ENCODE assay signal across 28 cellular contexts in genomic region chr9:125950880-125951471, GRCh38.
DNase-seq lines count a peak whose midpoint lies in the region; ATAC-seq, FAIRE-seq and TF ChIP-seq lines count a peak whose summit lies in the region.
"Had no signal": no experiment of that assay in that cellular context is flagged by ENCODE, and none has a peak within 500 bp of the region (broad histone marks: within the 10 kb centered on the region; RNA-seq: fewer than 3 reads in every experiment).

No MANE protein-coding gene starts in this region.

- H3K9me3 ChIP-seq in HepG2 (ENCODE audit: low read length) (no peaks in the 10 kb centered on the region), right lobe of liver (no peaks in the 10 kb centered on the region), NT2/D1 (ENCODE audit: insufficient read depth, low read length) (peaks cover 8% of the 10 kb centered on the region), iPS DF 6.9 (ENCODE audit: control insufficient read depth, insufficient read depth, low read length) (no peaks in the 10 kb centered on the region)
- H3K9me3 ChIP-seq: SJCRH30 had no signal

- no peak for TF ChIP-seq POLR2A in HepG2 (IDR thresholded peaks at IDR 0.05; ENCODE audit: insufficient read depth in 1 of 2, low read depth in 2 of 2, low read length in 2 of 2)
- TF ChIP-seq POLR2A in right lobe of liver (IDR thresholded peaks at IDR 0.05): no peak
- TF ChIP-seq POLR2A in erythroblast (IDR thresholded peaks at IDR 0.05; ENCODE audit: low read length): no peak

- POLR2A ChIA-PET in HepG2 (lab: Yijun Ruan, JAX): no interaction called here

- DNase-seq in HepG2 (ENCODE audit: low spot score) (no peak), right lobe of liver (no peak), NT2/D1 (ENCODE audit: low read depth, low spot score) (peak; percentile 90), iPS DF 6.9 (ENCODE audit: low read depth, low spot score) (peak; percentile 92), ureter (ENCODE audit: low spot score) (no peak), DMS 273 treated with DMSO at 0.1 percent for 48 hours (lab: John Stamatoyannopoulos, UW) (no peak), ecto neural progenitor cell (ENCODE audit: low spot score) (no peak), erythroblast (lab: John Stamatoyannopoulos, UW) (no peak)
- DNase-seq: AML-193; C1 segment of cervical spinal cord; CD8-positive, alpha-beta T cell; DMS153; GM23248; KBM-7; MM.1S; NCI-H1048; NCI-H1417 treated with DMSO at 0.1 percent for 48 hours; NCI-H187; NCI-H2107; NCI-H226; NCI-H510A treated with DMSO at 0.1 percent for 48 hours; OCI-M1; SJCRH30; T-cell had no signal

- no peak overlapping the region for H3K4me3 ChIP-seq in HepG2 (replicated peaks in 1 of 3; ENCODE audit: insufficient read depth in 1 of 3, low read depth in 2 of 3, low read length in 3 of 3)
- no peak overlapping the region for H3K4me3 ChIP-seq in right lobe of liver
- H3K4me3 ChIP-seq in NT2/D1 (ENCODE audit: insufficient read length, low read depth): no peak overlapping the region
- no peak overlapping the region for H3K4me3 ChIP-seq in iPS DF 6.9 (ENCODE audit: low read length)
- H3K4me3 ChIP-seq: GM23248, SJCRH30 had no signal

- H3K27me3 ChIP-seq in HepG2 (ENCODE audit: control insufficient read depth in 1 of 2, insufficient read depth in 2 of 2, low read length in 2 of 2) (no peaks in the 10 kb centered on the region), right lobe of liver (no peaks in the 10 kb centered on the region), NT2/D1 (ENCODE audit: insufficient read depth, insufficient read length) (no peaks in the 10 kb centered on the region), iPS DF 6.9 (ENCODE audit: control insufficient read depth, insufficient read depth, low read length) (no peaks in the 10 kb centered on the region)
- H3K27me3 ChIP-seq: SJCRH30 had no signal

- H3K4me1 ChIP-seq in HepG2 (ENCODE audit: insufficient read depth, low read length): peaks cover 36% of the 10 kb centered on the region
- H3K4me1 ChIP-seq in right lobe of liver: peaks cover 0 to 29% (median 0%) of the 10 kb centered on the region in 4 donors
- peaks cover 4% of the 10 kb centered on the region for H3K4me1 ChIP-seq in NT2/D1 (ENCODE audit: insufficient read depth, insufficient read length)
- no peaks in the 10 kb centered on the region for H3K4me1 ChIP-seq in iPS DF 6.9 (ENCODE audit: control insufficient read depth, insufficient read depth, low read length)
- H3K4me1 ChIP-seq: SJCRH30 had no signal

- TF ChIP-seq EP300 in HepG2 (IDR thresholded peaks at IDR 0.05; ENCODE audit: low read depth in 2 of 2, low read length in 2 of 2) (no peak), HepG2 (CRISPR knock-in tag; IDR thresholded peaks at IDR 0.05; ENCODE audit: borderline replicate concordance) (no peak)

- H3K9ac ChIP-seq in HepG2 (ENCODE audit: insufficient read depth, low read depth, low read length) (no peak overlapping the region), NT2/D1 (ENCODE audit: insufficient read length, low read depth) (no peak overlapping the region)
- H3K9ac ChIP-seq: GM23248 had no signal

- H3K27ac ChIP-seq in HepG2 (ENCODE audit: extremely low read length, insufficient read depth, low read length) (no peak overlapping the region), right lobe of liver (no peak overlapping the region), iPS DF 6.9 (ENCODE audit: low read length) (no peak overlapping the region)
- H3K27ac ChIP-seq: GM23248, HL-60, SJCRH30 had no signal

- TF ChIP-seq RAD21 in HepG2 (CRISPR knock-in tag; IDR thresholded peaks at IDR 0.05): no peak

- H3K4me2 ChIP-seq in HepG2 (ENCODE audit: low read depth, low read length): no peak overlapping the region

- ATAC-seq in HepG2: no peak
- no peak for ATAC-seq in right lobe of liver
- ATAC-seq: CD8-positive, alpha-beta T cell; T-cell had no signal

- intact Hi-C loops in HepG2 (cut with micrococcal nuclease; ENCODE audit: unreplicated experiment) (loop anchor here (1.0 kb wide), 1 partner anchor 40 kb away; no protein-coding TSS in a partner anchor), right lobe of liver (cut with DNase I) (no loop called here)

- no peak overlapping the region for H2AFZ ChIP-seq in HepG2 (ENCODE audit: low read length)
- H2AFZ ChIP-seq: GM23248 had no signal

- 91% methylated on average over 4 of the region's 4 CpGs for WGBS in HepG2 (ENCODE audit: low lambda C conversion rate)
- 92% methylated on average over 4 of the region's 4 CpGs for WGBS in right lobe of liver (ENCODE audit: insufficient coverage, low coverage, low lambda C conversion rate, missing lambda C conversion rate)
- whole genome bisulfite sequencing in iPS DF 6.9 (ENCODE audit: insufficient coverage, insufficient read length): 100% methylated on average over 1 of the region's 4 CpGs

- H3K36me3 ChIP-seq in HepG2 (replicated peaks in 1 of 2; ENCODE audit: control insufficient read depth in 1 of 2, insufficient read depth in 2 of 2, low read length in 2 of 2) (no peaks in the 10 kb centered on the region), right lobe of liver (no peaks in the 10 kb centered on the region), NT2/D1 (ENCODE audit: insufficient read depth, insufficient read length, low read length) (no peaks in the 10 kb centered on the region), iPS DF 6.9 (ENCODE audit: control insufficient read depth, insufficient read depth, low read length) (no peaks in the 10 kb centered on the region)

- no peak for FAIRE-seq in HepG2 (lab: Jason Lieb, UNC)
- FAIRE-seq: G401.6, GM12892, RCC 7860 had no signal

- BruUV-seq in HepG2 (replicated peaks; lab: Mats Ljungman, UMichigan): no TSS peak

- TF ChIP-seq CTCF in HepG2 (CRISPR knock-in tag; IDR thresholded peaks at IDR 0.05): no peak
- no peak for TF ChIP-seq CTCF in right lobe of liver (IDR thresholded peaks at IDR 0.05)

- no peaks in the 10 kb centered on the region for H3K79me2 ChIP-seq in HepG2 (ENCODE audit: insufficient read depth, low read length)

- CTCF ChIA-PET in HepG2 (lab: Yijun Ruan, JAX; ENCODE audit: low intra/inter-chr PET ratio, low total read pairs): no interaction called here

- in situ Hi-C loops in HepG2 (cut with HindIII; ENCODE audit: extremely low pct_ligation_motif_present, low pct_unique_long_range_greater_than_20kb): no loop called here

- no peaks in the 10 kb centered on the region for H4K20me1 ChIP-seq in HepG2 (ENCODE audit: insufficient read depth, low read length)

TF ChIP-seq in HepG2, 621 proteins besides CTCF, POLR2A, EP300 and RAD21:
- TF ChIP-seq ZNF800 (CRISPR knock-in tag; IDR thresholded peaks at IDR 0.05) (no peak), GABPA (IDR thresholded peaks at IDR 0.05; ENCODE audit: low read depth, low read length) (no peak), GABPA (CRISPR knock-in tag; IDR thresholded peaks at IDR 0.05; ENCODE audit: low read depth) (no peak), ZNF629 (CRISPR knock-in tag; conservative IDR thresholded peaks at IDR 0.05) (peak; percentile 36; the same call in 1 of the 2 replicates), ZNF274 (CRISPR knock-in tag; IDR thresholded peaks at IDR 0.05) (no peak), IRF9 (CRISPR knock-in tag; IDR thresholded peaks at IDR 0.05; ENCODE audit: borderline replicate concordance) (no peak)

Comparison
In these comparisons a context has a peak if more than half of its experiments do, and no peak if none do; other contexts are left out.
1. DNase-seq: peak in NT2/D1 (single experiment) and iPS DF 6.9 (single experiment); none in HepG2 (single experiment), right lobe of liver (0 of 3), ureter (single experiment), DMS 273 treated with DMSO at 0.1 percent for 48 hours (single experiment), ecto neural progenitor cell (single experiment) and erythroblast (0 of 2).